In the genomic region with DNA sequence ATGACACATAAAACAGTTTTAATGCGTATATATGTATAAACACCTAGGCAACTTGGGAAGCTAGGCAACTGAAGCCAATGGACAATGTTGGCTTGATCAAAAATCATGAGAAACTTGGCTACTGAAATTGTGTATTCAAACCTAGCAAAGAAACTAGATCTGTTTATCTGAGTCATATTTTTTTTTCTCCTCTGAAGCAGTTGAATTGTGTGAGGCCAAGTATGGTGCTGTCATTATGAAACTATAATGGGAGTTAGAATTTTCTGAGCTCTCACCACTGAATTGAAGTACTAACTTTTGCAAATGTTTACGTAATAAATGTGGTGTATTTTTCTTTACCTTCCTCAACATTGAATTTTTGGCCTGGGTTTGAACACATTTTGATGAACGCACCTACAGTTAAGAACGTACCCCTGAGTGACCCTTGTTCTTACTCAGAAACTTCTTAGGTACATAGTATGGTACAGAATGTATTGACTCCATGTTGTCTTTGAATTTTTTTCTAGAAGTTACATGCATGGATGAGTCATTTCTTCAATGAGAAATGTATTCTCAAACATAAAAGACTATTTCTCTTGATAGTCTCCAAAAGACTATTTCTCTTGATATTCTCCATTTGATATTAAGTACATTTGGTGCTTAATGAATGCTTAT, we compare ENCODE assay signal across 9 cellular contexts. TPM values are rescaled to one million over a fixed set of nuclear protein-coding genes. Genes with fewer than 3 reads are reported as not detected.
DNase-seq lines count a peak whose midpoint lies in the region; ATAC-seq, FAIRE-seq and TF ChIP-seq lines count a peak whose summit lies in the region.
"Had no signal": no experiment of that assay in that cellular context is flagged by ENCODE, and none has a peak within 500 bp of the region (broad histone marks: within the 10 kb centered on the region; RNA-seq: fewer than 3 reads in every experiment).

No MANE protein-coding gene starts in this region.

- peak; percentile 49 for DNase-seq in GM12865 (ENCODE audit: low read depth)
- DNase-seq in T-cell: no peak
- peak; percentile 81 for DNase-seq in fibroblast of peridontal ligament (ENCODE audit: extremely low read depth)
- DNase-seq in HTR-8/SVneo (ENCODE audit: insufficient read length, low spot score): no peak
- no peak for DNase-seq in HUDEP-2 (lab: John Stamatoyannopoulos, UW; ENCODE audit: unreplicated experiment in 76 of 76)
- no peak for DNase-seq in NCI-H2107 treated with DMSO at 0.1 percent for 48 hours (lab: John Stamatoyannopoulos, UW; ENCODE audit: unreplicated experiment)
- DNase-seq: DMS79 treated with DMSO at 0.1 percent for 48 hours, Kasumi-1 had no signal

- H3K36me3 Mint-ChIP-seq in T-cell: peaks cover 80% of the 10 kb centered on the region

- ATAC-seq in GM21390 (IDR thresholded peaks at IDR 0.05; ENCODE audit: unreplicated experiment) (peak; percentile 51), T-cell (replicated peaks in 1 of 4) (peak; percentile 29 to 63 (median 46))

- CTCF ChIA-PET in T-cell (lab: Charles Lee): interaction anchor here (0.9 to 1.5 kb wide), 5 partner anchors 9 to 85 kb away, joined by 3 to 6 read pairs (median 4); no protein-coding TSS in a partner anchor

- FAIRE-seq in HTR-8/SVneo (lab: Jason Lieb, UNC): no peak

- H3K9me3 Mint-ChIP-seq in T-cell: no peaks in the 10 kb centered on the region

- H3K27me3 Mint-ChIP-seq in T-cell: no peaks in the 10 kb centered on the region

- TF ChIP-seq CTCF in GM12865 (IDR thresholded peaks at IDR 0.05; ENCODE audit: insufficient read depth, low read depth, low read length, missing control alignments): no peak

- H3K27ac Mint-ChIP-seq in T-cell: peak overlapping the region; percentile 91

- POLR2A ChIA-PET in T-cell (lab: Charles Lee): interaction anchor here (0.6 to 2.2 kb wide), 9 partner anchors 8 to 708 kb away, joined by 3 to 7 read pairs (median 4); no protein-coding TSS in a partner anchor

- H3K4me3 Mint-ChIP-seq in T-cell: peak overlapping the region; percentile 17 to 43 (median 33)

- no peak overlapping the region for H3K4me3 ChIP-seq in GM12865 (ENCODE audit: low read depth, low read length)

- H3K4me1 Mint-ChIP-seq in T-cell: peaks cover 79 to 94% (median 92%) of the 10 kb centered on the region in 3 donors

RNA-seq across cellular contexts. Expression of a gene that starts 23.8 kb away (rescaled TPM):
- 100 to 1,000 TPM; 112 to 154 (median 151) TPM for total RNA-seq in T-cell

Comparison
In these comparisons a context has a peak if more than half of its experiments do, and no peak if none do; other contexts are left out.
1. DNase-seq: peak in GM12865 (single experiment) and fibroblast of peridontal ligament (single experiment); none in T-cell (0 of 34), HTR-8/SVneo (single experiment), HUDEP-2 (0 of 76) and NCI-H2107 treated with DMSO at 0.1 percent for 48 hours (single experiment).